8 cellular contexts compared by ENCODE assay signal in genomic region chr17:80892900-80893603, GRCh38.
A peak's percentile ranks its signal among the peaks of the same experiment; 100 is the strongest.
DNase-seq lines count a peak whose midpoint lies in the region; ATAC-seq lines count a peak whose summit lies in the region.

No MANE protein-coding gene starts in this region.

- H3K36me3 Mint-ChIP-seq in activated CD4-positive, alpha-beta memory T cell treated with anti-CD3 and anti-CD28 coated beads for 36 hours: peaks cover 70% of the 10 kb centered on the region
- peaks cover 79% of the 10 kb centered on the region for H3K36me3 Mint-ChIP-seq in stimulated activated naive CD8-positive, alpha-beta T cell treated with anti-CD3 and anti-CD28 coated beads, Interleukin-15, Interleukin-2, amounts not matched to agents 100 ng/mL and 50 ng/mL, for 24 hours (ENCODE audit: low read depth)

- H3K4me1 Mint-ChIP-seq in activated CD4-positive, alpha-beta memory T cell treated with anti-CD3 and anti-CD28 coated beads for 36 hours (ENCODE audit: low read depth): peaks cover 78% of the 10 kb centered on the region
- H3K4me1 Mint-ChIP-seq in stimulated activated naive CD8-positive, alpha-beta T cell treated with anti-CD3 and anti-CD28 coated beads, Interleukin-15, Interleukin-2, amounts not matched to agents 100 ng/mL and 50 ng/mL, for 24 hours (ENCODE audit: low read depth): peaks cover 90% of the 10 kb centered on the region

- DNase-seq in NOMO-1 treated with DMSO at 0.1 percent for 48 hours (lab: John Stamatoyannopoulos, UW; ENCODE audit: unreplicated experiment): peak; percentile 12
- DNase-seq in NOMO-1 treated with dmso at 0.1 percent for 144 hours (lab: John Stamatoyannopoulos, UW; ENCODE audit: unreplicated experiment): no peak
- DNase-seq in activated CD4-positive, alpha-beta memory T cell treated with anti-CD3 and anti-CD28 coated beads for 36 hours: peak; percentile 81
- peak; percentile 77 for DNase-seq in fibroblast of gingiva (ENCODE audit: low read depth)
- DNase-seq in foreskin melanocyte: no peak

- intact Hi-C loops in activated CD4-positive, alpha-beta memory T cell treated with anti-CD3 and anti-CD28 coated beads for 36 hours (cut with micrococcal nuclease): loop anchor here (1.0 to 10.0 kb wide), 6 partner anchors 8 to 438 kb away; no protein-coding TSS in a partner anchor

- POLR2A ChIA-PET in activated CD4-positive, alpha-beta memory T cell treated with anti-CD3 and anti-CD28 coated beads for 36 hours (lab: Charles Lee): interaction anchor here (1.1 to 3.1 kb wide), 9 partner anchors 8 to 288 kb away, joined by 3 to 44 read pairs (median 10); no protein-coding TSS in a partner anchor

- no peaks in the 10 kb centered on the region for H3K9me3 Mint-ChIP-seq in activated CD4-positive, alpha-beta memory T cell treated with anti-CD3 and anti-CD28 coated beads for 36 hours
- H3K9me3 Mint-ChIP-seq in stimulated activated naive CD8-positive, alpha-beta T cell treated with anti-CD3 and anti-CD28 coated beads, Interleukin-15, Interleukin-2, amounts not matched to agents 100 ng/mL and 50 ng/mL, for 24 hours: no peaks in the 10 kb centered on the region

- H3K27ac Mint-ChIP-seq in activated CD4-positive, alpha-beta memory T cell treated with anti-CD3 and anti-CD28 coated beads for 36 hours: peak overlapping the region; percentile 96
- peak overlapping the region; percentile 99 for H3K27ac Mint-ChIP-seq in stimulated activated naive CD8-positive, alpha-beta T cell treated with anti-CD3 and anti-CD28 coated beads, Interleukin-15, Interleukin-2, amounts not matched to agents 100 ng/mL and 50 ng/mL, for 24 hours

- CTCF ChIA-PET in activated CD4-positive, alpha-beta memory T cell treated with anti-CD3 and anti-CD28 coated beads for 36 hours (lab: Charles Lee): interaction anchor here (0.6 to 3.9 kb wide), 12 partner anchors 8 to 466 kb away, joined by 3 to 16 read pairs (median 6); no protein-coding TSS in a partner anchor

- ATAC-seq in HG03139 (IDR thresholded peaks at IDR 0.05; ENCODE audit: unreplicated experiment) (no peak), HG03521 (IDR thresholded peaks at IDR 0.05; ENCODE audit: unreplicated experiment) (no peak)

- H3K4me3 Mint-ChIP-seq in activated CD4-positive, alpha-beta memory T cell treated with anti-CD3 and anti-CD28 coated beads for 36 hours: peak overlapping the region; percentile 89
- H3K4me3 Mint-ChIP-seq in stimulated activated naive CD8-positive, alpha-beta T cell treated with anti-CD3 and anti-CD28 coated beads, Interleukin-15, Interleukin-2, amounts not matched to agents 100 ng/mL and 50 ng/mL, for 24 hours: peak overlapping the region; percentile 76

- no peaks in the 10 kb centered on the region for H3K27me3 Mint-ChIP-seq in activated CD4-positive, alpha-beta memory T cell treated with anti-CD3 and anti-CD28 coated beads for 36 hours
- H3K27me3 Mint-ChIP-seq in stimulated activated naive CD8-positive, alpha-beta T cell treated with anti-CD3 and anti-CD28 coated beads, Interleukin-15, Interleukin-2, amounts not matched to agents 100 ng/mL and 50 ng/mL, for 24 hours: no peaks in the 10 kb centered on the region

Comparison
In these comparisons a context has a peak if more than half of its experiments do, and no peak if none do; other contexts are left out.
1. DNase-seq: peak in NOMO-1 treated with DMSO at 0.1 percent for 48 hours (single experiment), activated CD4-positive, alpha-beta memory T cell treated with anti-CD3 and anti-CD28 coated beads for 36 hours (single experiment) and fibroblast of gingiva (single experiment); none in NOMO-1 treated with dmso at 0.1 percent for 144 hours (single experiment) and foreskin melanocyte (single experiment).